ENCODE assay signal across 9 cellular contexts in genomic region chr11:45872513-45873356, GRCh38. TPM values are rescaled to one million over a fixed set of nuclear protein-coding genes. Genes with fewer than 3 reads are reported as not detected.
DNase-seq lines count a peak whose midpoint lies in the region; ATAC-seq and TF ChIP-seq lines count a peak whose summit lies in the region.
"Had no signal": no experiment of that assay in that cellular context is flagged by ENCODE, and none has a peak within 500 bp of the region (broad histone marks: within the 10 kb centered on the region; RNA-seq: fewer than 3 reads in every experiment).

No MANE protein-coding gene starts in this region.

- TF ChIP-seq POLR2A in stomach (IDR thresholded peaks at IDR 0.05), result no peak

- H3K36me3 ChIP-seq in Karpas-422 (ENCODE audit: insufficient read depth, low read length) (peaks cover 10% of the 10 kb centered on the region; the same call in 1 of the 2 replicates), RWPE2 (ENCODE audit: low read depth) (peaks cover 33% of the 10 kb centered on the region), stomach (peaks cover 74 to 100% (median 100%) of the 10 kb centered on the region in 4 donors)

- H3K9ac ChIP-seq in Karpas-422 (ENCODE audit: low read length), result no peak overlapping the region

- H3K27me3 ChIP-seq in Karpas-422 (ENCODE audit: low read length) (no peaks in the 10 kb centered on the region), RWPE2 (ENCODE audit: insufficient read depth, poor library complexity, severe bottlenecking) (no peaks in the 10 kb centered on the region), stomach (no peaks in the 10 kb centered on the region)

- H3K4me2 ChIP-seq in Karpas-422 (ENCODE audit: low read depth, low read length, poor library complexity, severe bottlenecking), result no peak overlapping the region

- no peaks in the 10 kb centered on the region for H3K27me3 Mint-ChIP-seq in central memory CD8-positive, alpha-beta T cell

- H3K4me1 Mint-ChIP-seq in central memory CD8-positive, alpha-beta T cell, result no peaks in the 10 kb centered on the region

- H3K4me3 Mint-ChIP-seq in central memory CD8-positive, alpha-beta T cell, result no peak overlapping the region

- no peak overlapping the region for H3K4me3 ChIP-seq in Karpas-422 (ENCODE audit: low read length)
- H3K4me3 ChIP-seq in RWPE2 (ENCODE audit: severe bottlenecking), result no peak overlapping the region
- H3K4me3 ChIP-seq in stomach, result no peak overlapping the region

- TF ChIP-seq EP300 in stomach (IDR thresholded peaks at IDR 0.05), result no peak

- H4K20me1 ChIP-seq in Karpas-422 (ENCODE audit: insufficient read depth, low read depth, low read length), result no peaks in the 10 kb centered on the region

- H3K9me3 Mint-ChIP-seq in central memory CD8-positive, alpha-beta T cell, result no peaks in the 10 kb centered on the region

- H3K27ac Mint-ChIP-seq in central memory CD8-positive, alpha-beta T cell (ENCODE audit: low read depth), result no peak overlapping the region

- H3K36me3 Mint-ChIP-seq in central memory CD8-positive, alpha-beta T cell (ENCODE audit: insufficient read depth), result peaks cover 55% of the 10 kb centered on the region

- no peaks in the 10 kb centered on the region for H3K9me3 ChIP-seq in Karpas-422 (ENCODE audit: low read length)
- H3K9me3 ChIP-seq in RWPE2 (ENCODE audit: severe bottlenecking), result no peaks in the 10 kb centered on the region
- H3K9me3 ChIP-seq in stomach, result no peaks in the 10 kb centered on the region

- peak; percentile 82 for ATAC-seq in RWPE2 (ENCODE audit: low read depth)
- ATAC-seq in central memory CD8-positive, alpha-beta T cell (replicated peaks; ENCODE audit: extremely low read depth, poor library complexity, severe bottlenecking), result peak; percentile 38
- ATAC-seq in left colon, result peak; percentile 81
- ATAC-seq in HG03520 (IDR thresholded peaks at IDR 0.05; ENCODE audit: unreplicated experiment), result no peak

- TF ChIP-seq CTCF in RWPE2 (IDR thresholded peaks at IDR 0.05; ENCODE audit: poor library complexity, severe bottlenecking) (peak; percentile 54), stomach (IDR thresholded peaks at IDR 0.05) (peak in 5 of 7 experiments; percentile 37 to 52 (median 43))

- H3K4me1 ChIP-seq in Karpas-422 (ENCODE audit: low read length), result peaks cover 18% of the 10 kb centered on the region
- peaks cover 3% of the 10 kb centered on the region for H3K4me1 ChIP-seq in RWPE2 (ENCODE audit: insufficient read depth, poor library complexity, severe bottlenecking)
- H3K4me1 ChIP-seq in stomach, result no peaks in the 10 kb centered on the region

- intact Hi-C loops in left colon (cut with DNase I, micrococcal nuclease), result no loop called here
- intact Hi-C loops in stomach (cut with DNase I; ENCODE audit: low total_unique reads), result no loop called here

- H3K27ac ChIP-seq in Karpas-422 (ENCODE audit: low read length), result no peak overlapping the region
- H3K27ac ChIP-seq in RWPE2 (ENCODE audit: poor library complexity, severe bottlenecking), result no peak overlapping the region
- H3K27ac ChIP-seq in stomach, result no peak overlapping the region

- no peaks in the 10 kb centered on the region for H3K79me2 ChIP-seq in Karpas-422 (ENCODE audit: low read length)

- peak; percentile 45 for DNase-seq in NCI-H345 (lab: John Stamatoyannopoulos, UW)
- no peak for DNase-seq in NCI-H345 treated with DMSO at 0.1 percent for 48 hours (lab: John Stamatoyannopoulos, UW; ENCODE audit: unreplicated experiment)
- DNase-seq in Karpas-422, result peak; percentile 81
- no peak for DNase-seq in RWPE2 (ENCODE audit: low spot score)
- DNase-seq in central memory CD8-positive, alpha-beta T cell (ENCODE audit: low spot score in 2 of 2), result no peak
- peak in 1 of 2 donors; percentile 27 for DNase-seq in left colon
- DNase-seq in stomach, result peak; percentile 39

- 73 to 77% (median 76%) methylated on average over 10 of the region's 10 CpGs for WGBS in stomach, 5 donors

- H2AFZ ChIP-seq in Karpas-422 (ENCODE audit: low read length), result no peak overlapping the region

- no peaks in the 10 kb centered on the region for H3K9me2 ChIP-seq in Karpas-422 (replicated peaks; ENCODE audit: insufficient read depth, low read length)

RNA-seq across cellular contexts. Expression of gene MAPK8IP1, which starts 12.7 kb away (rescaled TPM):
- 0.83 TPM in 1 of 2 replicates, not detected in the other for total RNA-seq in Karpas-422 (2014; rRNA removed; shearing (Covaris generic); ENCODE audit: low replicate concordance)
- total RNA-seq in left colon (1 to 10 TPM; 1.7 to 4.0 TPM), stomach (1 to 10 TPM in 4 of 5 donors, not detected in 1; 2.9 to 8.0 (median 6.2) TPM)
- polyA plus RNA-seq in stomach, result 1 to 10 TPM; 4.9 to 8.3 (median 7.6) TPM

RNA-seq across cellular contexts. Expression of gene CRY2, which starts 25.5 kb away (rescaled TPM):
- total RNA-seq in Karpas-422 (2014; rRNA removed; shearing (Covaris generic); ENCODE audit: low replicate concordance), result 12.5 and 16.1 TPM in 2 replicates
- total RNA-seq in left colon (10 to 100 TPM; 25.6 to 31.3 TPM), stomach (10 to 100 TPM; 20.4 to 45.9 (median 38.4) TPM)
- 10 to 100 TPM in 1 of 3 donors, 1 to 10 TPM in 2; 8.2 to 13.3 (median 9.8) TPM for polyA plus RNA-seq in stomach

RNA-seq across cellular contexts. Expression of gene FREY1, which starts 34.3 kb away (rescaled TPM):
- 2.3 and 3.9 TPM in 2 replicates for total RNA-seq in Karpas-422 (2014; rRNA removed; shearing (Covaris generic); ENCODE audit: low replicate concordance)
- total RNA-seq in left colon (1 to 10 TPM in 1 of 2 donors, under 1 TPM in 1; 0.61 to 1.3 TPM), stomach (1 to 10 TPM in 2 of 5 donors, not detected in 3; 6.7 to 9.9 TPM)
- polyA plus RNA-seq in stomach, result under 1 TPM in 2 of 3 donors, not detected in 1; 0.33 to 0.50 TPM

RNA-seq across cellular contexts. Expression of gene PEX16, which starts 44.9 kb away (rescaled TPM):
- total RNA-seq in Karpas-422 (2014; rRNA removed; shearing (Covaris generic); ENCODE audit: low replicate concordance), result 83.3 and 89.3 TPM in 2 replicates
- total RNA-seq in left colon (10 to 100 TPM; 39.6 to 42.9 TPM), stomach (10 to 100 TPM in 4 of 5 donors, 1 to 10 TPM in 1; 9.9 to 72.7 (median 41.9) TPM)
- polyA plus RNA-seq in stomach, result 10 to 100 TPM; 35.5 to 44.2 (median 38.5) TPM

RNA-seq across cellular contexts. Expression of gene LARGE2, which starts 49.7 kb away (rescaled TPM):
- 9.5 and 10.8 TPM in 2 replicates for total RNA-seq in Karpas-422 (2014; rRNA removed; shearing (Covaris generic); ENCODE audit: low replicate concordance)
- total RNA-seq in left colon (1 to 10 TPM; 1.1 to 4.2 TPM), stomach (10 to 100 TPM in 1 of 5 donors, 1 to 10 TPM in 2, not detected in 2; 4.2 to 11.3 (median 7.6) TPM)
- 10 to 100 TPM; 13.8 to 45.1 (median 17.4) TPM for polyA plus RNA-seq in stomach
- total RNA-seq: dermis microvascular lymphatic vessel endothelial cell had no signal

Comparison
In these comparisons a context has a peak if more than half of its experiments do, and no peak if none do; other contexts are left out.
1. DNase-seq: peak in NCI-H345 (single experiment), Karpas-422 (single experiment) and stomach (single experiment); none in NCI-H345 treated with DMSO at 0.1 percent for 48 hours (single experiment), RWPE2 (single experiment) and central memory CD8-positive, alpha-beta T cell (0 of 2).